21 cellular contexts compared by ENCODE assay signal in the genomic region with DNA sequence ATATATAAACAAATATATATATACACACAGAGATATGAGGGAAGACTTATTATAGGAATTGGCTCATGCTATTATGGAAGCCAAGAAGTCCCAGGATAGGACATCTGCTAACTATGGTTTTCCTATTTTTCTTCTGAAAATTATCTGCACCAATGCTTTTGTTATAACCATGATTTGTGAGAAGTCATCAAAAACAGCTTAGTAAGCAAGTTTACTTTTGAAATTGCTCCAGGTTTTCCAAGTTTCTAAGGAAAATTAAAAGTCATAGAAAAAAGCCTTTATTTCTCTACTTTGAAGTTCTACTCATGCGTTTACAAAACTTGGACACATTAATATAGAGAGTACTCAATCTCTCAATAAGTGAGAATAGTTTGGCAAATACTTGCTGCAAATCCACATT.
A peak's percentile ranks its signal among the peaks of the same experiment; 100 is the strongest.
DNase-seq lines count a peak whose midpoint lies in the region; ATAC-seq, FAIRE-seq and TF ChIP-seq lines count a peak whose summit lies in the region.
"Had no signal": no experiment of that assay in that cellular context is flagged by ENCODE, and none has a peak within 500 bp of the region (broad histone marks: within the 10 kb centered on the region; RNA-seq: fewer than 3 reads in every experiment).

No MANE protein-coding gene starts in this region.

- FAIRE-seq in A549 (lab: Jason Lieb, UNC): no peak
- FAIRE-seq: D721Med, GM12891, GM19239 had no signal

- H3K4me3 Mint-ChIP-seq in nephron (no peak overlapping the region), glutamatergic neuron (ENCODE audit: unreplicated experiment) (no peak overlapping the region)
- H3K4me3 Mint-ChIP-seq: B cell; CD4-positive, alpha-beta T cell; CD8-positive, alpha-beta T cell had no signal

- no peak overlapping the region for H2BK5ac ChIP-seq in IMR-90 (ENCODE audit: low read depth, low read length, poor library complexity, severe bottlenecking)

- no peaks in the 10 kb centered on the region for H3K79me1 ChIP-seq in IMR-90 (ENCODE audit: low read depth in 1 of 2, low read length in 2 of 2)

- H3K36me3 Mint-ChIP-seq in nephron (ENCODE audit: low read depth) (no peaks in the 10 kb centered on the region), glutamatergic neuron (ENCODE audit: unreplicated experiment) (no peaks in the 10 kb centered on the region)
- H3K36me3 Mint-ChIP-seq: CD8-positive, alpha-beta T cell had no signal

- H3K4ac ChIP-seq in IMR-90 (ENCODE audit: low read depth, low read length): no peak overlapping the region

- TF ChIP-seq RAD21 in A549 (conservative IDR thresholded peaks at IDR 0.05 in 1 of 2, IDR thresholded peaks at IDR 0.05 in 1 of 2): no peak
- no peak for TF ChIP-seq RAD21 in IMR-90 (IDR thresholded peaks at IDR 0.05; ENCODE audit: low read length)

- no peak overlapping the region for H2BK15ac ChIP-seq in IMR-90 (ENCODE audit: low read depth, low read length)

- dilution Hi-C loops in IMR-90 (cut with HindIII; ENCODE audit: low sequenced_read_pairs, unreplicated experiment): no loop called here

- H3K4me1 Mint-ChIP-seq in nephron: peaks cover 11% of the 10 kb centered on the region
- H3K4me1 Mint-ChIP-seq in glutamatergic neuron (ENCODE audit: low read depth, unreplicated experiment): peaks cover 6% of the 10 kb centered on the region
- H3K4me1 Mint-ChIP-seq: B cell had no signal

- no peak overlapping the region for H2BK120ac ChIP-seq in IMR-90 (ENCODE audit: low read depth, low read length)

- H3K9me1 ChIP-seq in IMR-90 (ENCODE audit: insufficient read depth, low read length): no peaks in the 10 kb centered on the region

- no peak overlapping the region for H3K4me3 ChIP-seq in A549
- no peak overlapping the region for H3K4me3 ChIP-seq in IMR-90 (ENCODE audit: insufficient read depth, low read depth, low read length)
- no peak overlapping the region for H3K4me3 ChIP-seq in coronary artery
- H3K4me3 ChIP-seq: BLaER1 treated with 17β-estradiol and CSF1 and Interleukin-3, amounts not matched to agents 10 nM and 100 nM had no signal

- H3K9ac ChIP-seq in IMR-90 (ENCODE audit: low read depth, low read length): no peak overlapping the region
- H3K9ac ChIP-seq: BLaER1 treated with 17β-estradiol and CSF1 and Interleukin-3, amounts not matched to agents 10 nM and 100 nM had no signal

- no peak for TF ChIP-seq EP300 in A549 (IDR thresholded peaks at IDR 0.05)

- ATAC-seq in A549 (no peak), IMR-90 (ENCODE audit: low read depth) (no peak)
- ATAC-seq: CD8-positive, alpha-beta T cell had no signal

- H4K5ac ChIP-seq in IMR-90 (ENCODE audit: low read depth, low read length): no peak overlapping the region

- H4K91ac ChIP-seq in IMR-90 (ENCODE audit: insufficient read depth, low read depth, low read length): no peak overlapping the region

- H3K56ac ChIP-seq in IMR-90 (ENCODE audit: extremely low read depth, insufficient read depth, low read length): no peak overlapping the region

- no peak overlapping the region for H3K23ac ChIP-seq in IMR-90 (ENCODE audit: low read depth, low read length)

- WGBS in A549 (ENCODE audit: missing lambda C conversion rate): 23% methylated on average over 1 of the region's 1 CpG
- WGBS in IMR-90 (ENCODE audit: extremely low coverage in 2 of 2, insufficient read length in 1 of 2), 2 experiments: no CpG with 5 or more reads among the region's 1 CpG

- no peak overlapping the region for H3K18ac ChIP-seq in IMR-90 (ENCODE audit: low read depth, low read length)

- no peak overlapping the region for H3K27ac ChIP-seq in A549
- no peak overlapping the region for H3K27ac ChIP-seq in IMR-90 (ENCODE audit: insufficient read depth, low read length)
- no peak overlapping the region for H3K27ac ChIP-seq in coronary artery
- H3K27ac ChIP-seq: BLaER1 treated with 17β-estradiol and CSF1 and Interleukin-3, amounts not matched to agents 10 nM and 100 nM; C4-2B had no signal

- H2AFZ ChIP-seq in IMR-90 (replicated peaks; ENCODE audit: low read length, poor library complexity): no peak overlapping the region

- no peaks in the 10 kb centered on the region for H4K20me1 ChIP-seq in IMR-90 (ENCODE audit: insufficient read depth, low read length)
- H4K20me1 ChIP-seq: BLaER1 treated with 17β-estradiol and CSF1 and Interleukin-3, amounts not matched to agents 10 nM and 100 nM had no signal

- DNase-seq in A549 (ENCODE audit: low read depth in 1 of 2, low spot score in 1 of 2): no peak
- no peak for DNase-seq in IMR-90
- peak; percentile 94 for DNase-seq in NCI-H446 treated with DMSO at 0.1 percent for 48 hours (lab: John Stamatoyannopoulos, UW)
- DNase-seq in pons (ENCODE audit: low spot score): no peak
- no peak for DNase-seq in glutamatergic neuron
- no peak for DNase-seq in coronary artery (ENCODE audit: low spot score)
- DNase-seq: 8988T; AML-193; Caco-2; Calu3; CD4-positive, alpha-beta T cell; CD8-positive, alpha-beta T cell; DMS79 treated with DMSO at 0.1 percent for 48 hours; GF-D8 had no signal

- BruUV-seq in IMR-90 (replicated peaks; lab: Mats Ljungman, UMichigan): no TSS peak

- POLR2A ChIA-PET in A549 (lab: Yijun Ruan, JAX): no interaction called here
- POLR2A ChIA-PET in IMR-90 (lab: Charles Lee; ENCODE audit: unreplicated experiment): no interaction called here

- TF ChIP-seq POLR2A in A549 (IDR thresholded peaks at IDR 0.05; ENCODE audit: low read length): no peak
- TF ChIP-seq POLR2A in IMR-90 (IDR thresholded peaks at IDR 0.05; ENCODE audit: low read depth, low read length): no peak

- CTCF ChIA-PET in A549 (lab: Yijun Ruan, JAX): no interaction called here
- CTCF ChIA-PET in IMR-90 (lab: Yijun Ruan, JAX): no interaction called here

- H3K14ac ChIP-seq in IMR-90 (replicated peaks; ENCODE audit: low read depth, low read length): no peak overlapping the region

- H3K4me1 ChIP-seq in A549 (no peaks in the 10 kb centered on the region), IMR-90 (ENCODE audit: control insufficient read depth, insufficient read depth, low read length) (no peaks in the 10 kb centered on the region)
- H3K4me1 ChIP-seq: BLaER1 treated with 17β-estradiol and CSF1 and Interleukin-3, amounts not matched to agents 10 nM and 100 nM; Caco-2 had no signal

- H4K8ac ChIP-seq in IMR-90 (ENCODE audit: low read depth in 2 of 2, low read length in 2 of 2): no peak overlapping the region

- no peak for TF ChIP-seq CTCF in A549 (IDR thresholded peaks at IDR 0.05)
- no peak for TF ChIP-seq CTCF in IMR-90 (conservative IDR thresholded peaks at IDR 0.05; ENCODE audit: low read depth, low read length)
- TF ChIP-seq CTCF in nephron (IDR thresholded peaks at IDR 0.05; ENCODE audit: unreplicated experiment in 3 of 3): no peak
- TF ChIP-seq CTCF in glutamatergic neuron (IDR thresholded peaks at IDR 0.05; ENCODE audit: partially characterized antibody, unreplicated experiment): no peak
- TF ChIP-seq CTCF in coronary artery (IDR thresholded peaks at IDR 0.05): no peak

- H2AK5ac ChIP-seq in IMR-90 (ENCODE audit: low read depth, low read length): no peak overlapping the region

- no peaks in the 10 kb centered on the region for H3K27me3 Mint-ChIP-seq in nephron (ENCODE audit: low read depth)
- no peaks in the 10 kb centered on the region for H3K27me3 Mint-ChIP-seq in glutamatergic neuron (ENCODE audit: unreplicated experiment)
- H3K27me3 Mint-ChIP-seq: B cell; CD4-positive, alpha-beta T cell had no signal

- intact Hi-C loops in IMR-90 (cut with micrococcal nuclease): no loop called here

- H3K27ac Mint-ChIP-seq in nephron (peak overlapping the region; percentile 25 to 72 (median 38)), glutamatergic neuron (ENCODE audit: unreplicated experiment) (no peak overlapping the region)
- H3K27ac Mint-ChIP-seq: B cell; CD4-positive, alpha-beta T cell; CD8-positive, alpha-beta T cell had no signal

- H3K4me2 ChIP-seq in A549 (no peak overlapping the region), IMR-90 (ENCODE audit: low read depth, low read length) (no peak overlapping the region)
- H3K4me2 ChIP-seq: BLaER1 treated with 17β-estradiol and CSF1 and Interleukin-3, amounts not matched to agents 10 nM and 100 nM had no signal

- no peak overlapping the region for H2AK9ac ChIP-seq in IMR-90 (replicated peaks; ENCODE audit: low read depth, low read length, poor library complexity)

- no peaks in the 10 kb centered on the region for H3K27me3 ChIP-seq in IMR-90 (ENCODE audit: control insufficient read depth, insufficient read depth, low read length)
- H3K27me3 ChIP-seq: BLaER1 treated with 17β-estradiol and CSF1 and Interleukin-3, amounts not matched to agents 10 nM and 100 nM had no signal

- no peaks in the 10 kb centered on the region for H3K9me3 Mint-ChIP-seq in nephron
- H3K9me3 Mint-ChIP-seq in glutamatergic neuron (ENCODE audit: unreplicated experiment): no peaks in the 10 kb centered on the region
- H3K9me3 Mint-ChIP-seq: CD4-positive, alpha-beta T cell; CD8-positive, alpha-beta T cell had no signal

- no peaks in the 10 kb centered on the region for H3K36me3 ChIP-seq in IMR-90 (ENCODE audit: control insufficient read depth, insufficient read depth, low read length)
- H3K36me3 ChIP-seq: BLaER1 treated with 17β-estradiol and CSF1 and Interleukin-3, amounts not matched to agents 10 nM and 100 nM had no signal

- no peak overlapping the region for H2BK20ac ChIP-seq in IMR-90 (ENCODE audit: low read depth, low read length)

- in situ Hi-C loops in IMR-90 (cut with MboI; ENCODE audit: low sequenced_read_pairs): no loop called here

- H3K9me3 ChIP-seq in A549 (no peaks in the 10 kb centered on the region), IMR-90 (ENCODE audit: control insufficient read depth, insufficient read depth, low read length) (no peaks in the 10 kb centered on the region)
- H3K9me3 ChIP-seq: BLaER1 treated with 17β-estradiol and CSF1 and Interleukin-3, amounts not matched to agents 10 nM and 100 nM; Caco-2 had no signal

TF ChIP-seq in A549, 52 proteins besides CTCF, POLR2A, EP300 and RAD21:
- TF ChIP-seq MAFK (IDR thresholded peaks at IDR 0.05; ENCODE audit: partially characterized antibody): peak; percentile 52
- no peak for TF ChIP-seq RNF2 (IDR thresholded peaks at IDR 0.05; ENCODE audit: borderline replicate concordance, low read depth)

TF ChIP-seq in IMR-90, 13 proteins besides CTCF, POLR2A, EP300 and RAD21:
- TF ChIP-seq MAZ (IDR thresholded peaks at IDR 0.05; ENCODE audit: borderline replicate concordance, low read depth, low read length): no peak
- peak; percentile 82 for TF ChIP-seq MAFK (IDR thresholded peaks at IDR 0.05; ENCODE audit: low read depth, low read length)
TF ChIP-seq in IMR-90: peak in this region for 1.
